In genomic region chrX:153816821-153817220, GRCh38 we compare ENCODE assay signal across 1 cellular context.
TF ChIP-seq lines count a peak whose summit lies in the region.

No MANE protein-coding gene starts in this region.

TF ChIP-seq in GM12878, 131 proteins besides CTCF, POLR2A, EP300 and RAD21:
- no peak for TF ChIP-seq SKIL (IDR thresholded peaks at IDR 0.05; ENCODE audit: low read depth, poor library complexity, severe bottlenecking)
- no peak for TF ChIP-seq RB1 (IDR thresholded peaks at IDR 0.05; ENCODE audit: borderline replicate concordance)
- no peak for TF ChIP-seq USF1 (IDR thresholded peaks at IDR 0.05; ENCODE audit: borderline replicate concordance, extremely low read length, insufficient read depth, low read depth, low read length)
- no peak for TF ChIP-seq IRF4 (IDR thresholded peaks at IDR 0.05; ENCODE audit: low read depth, low read length)
- no peak for TF ChIP-seq MTA3 (IDR thresholded peaks at IDR 0.05; ENCODE audit: borderline replicate concordance, low read length)
- TF ChIP-seq NRF1 (conservative IDR thresholded peaks at IDR 0.05; ENCODE audit: low read depth, low read length) = no peak
